In the genomic region with DNA sequence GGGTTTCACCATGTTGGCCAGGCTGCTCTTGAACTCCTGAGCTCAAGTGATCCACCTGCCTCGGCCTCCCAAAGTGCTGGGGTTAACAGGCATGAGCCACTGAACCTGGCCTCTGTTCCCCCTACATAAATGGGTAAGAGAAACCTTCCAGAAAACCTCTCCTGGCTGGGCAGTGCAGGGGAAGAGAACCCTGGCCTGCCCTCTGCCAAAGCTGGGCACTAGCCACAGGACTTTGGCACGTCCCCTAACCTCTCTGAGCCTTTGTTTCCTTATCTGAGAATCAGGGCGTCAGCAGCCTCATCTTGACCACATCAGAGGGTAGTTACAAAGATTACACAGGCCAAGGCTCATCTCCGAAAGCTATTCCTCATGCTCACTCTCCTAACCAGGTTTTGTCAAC, we compare ENCODE assay signal across 29 cellular contexts. TPM values are rescaled to one million over a fixed set of nuclear protein-coding genes. Genes with fewer than 3 reads are reported as not detected.
"Had no signal": no experiment of that assay in that cellular context is flagged by ENCODE, and none has a peak within 500 bp of the region (broad histone marks: within the 10 kb centered on the region; RNA-seq: fewer than 3 reads in every experiment).

No MANE protein-coding gene starts in this region.

- H3K4me3 Mint-ChIP-seq: mesothelial cell of epicardium had no signal

- H3K9me3 ChIP-seq: esophagus squamous epithelium, gastrocnemius medialis, heart right ventricle, left lung, lower lobe of right lung, mucosa of descending colon had no signal

- H3K4me1 ChIP-seq: gastrocnemius medialis, heart right ventricle, left lung, lower lobe of right lung had no signal

- H3K4me3 ChIP-seq: coronary artery, dorsolateral prefrontal cortex, gastrocnemius medialis, heart right ventricle, left lung, lower lobe of right lung, mucosa of descending colon had no signal

- H3K27ac Mint-ChIP-seq: mesothelial cell of epicardium had no signal

- ATAC-seq: esophagus mucosa, gastrocnemius medialis, heart right ventricle, left cardiac atrium, left lung, left ventricle myocardium superior, lower lobe of right lung, mucosa of descending colon had no signal

- H3K4me1 Mint-ChIP-seq: mesothelial cell of epicardium had no signal

- DNase-seq: dermis blood vessel endothelial cell; dorsolateral prefrontal cortex; effector CD4-positive, alpha-beta T cell; effector memory CD4-positive, alpha-beta T cell; erythroblast; esophagus squamous epithelium; foreskin fibroblast; foreskin melanocyte; gastrocnemius medialis; glutamatergic neuron; head of caudate nucleus; heart right ventricle; hippocampal formation; left cardiac atrium; left lung; left ventricle myocardium superior; lower lobe of right lung; mesenchymal stem cell; mucosa of descending colon had no signal

- H3K9me3 Mint-ChIP-seq: mesothelial cell of epicardium had no signal

- H3K36me3 ChIP-seq: esophagus squamous epithelium, gastrocnemius medialis, heart right ventricle, left lung, lower lobe of right lung had no signal

- H3K36me3 Mint-ChIP-seq: mesothelial cell of epicardium had no signal

- H3K27ac ChIP-seq: coronary artery, dorsolateral prefrontal cortex, epithelial cell of prostate, esophagus squamous epithelium, gastrocnemius medialis, heart right ventricle, left lung, lower lobe of right lung had no signal

RNA-seq across cellular contexts. Expression of gene SBSN, which starts 2.2 kb away (rescaled TPM):
- total RNA-seq: cerebellum, dermis blood vessel endothelial cell, endothelial cell of umbilical vein, gastrocnemius medialis, glomerular endothelial cell, heart right ventricle, kidney epithelial cell, left cardiac atrium, left ventricle myocardium superior, lower lobe of right lung, lung microvascular endothelial cell, mesenteric fat pad, mucosa of descending colon had no signal
- polyA plus RNA-seq: endothelial cell of umbilical vein had no signal

RNA-seq across cellular contexts. Expression of gene GAPDHS, which starts 7.4 kb away (rescaled TPM):
- total RNA-seq: cerebellum, dermis blood vessel endothelial cell, endothelial cell of umbilical vein, esophagus mucosa, esophagus squamous epithelium, gastrocnemius medialis, glomerular endothelial cell, heart right ventricle, kidney epithelial cell, left cardiac atrium, left lung, left ventricle myocardium superior, lower lobe of right lung, lung microvascular endothelial cell, mesenteric fat pad, mesothelial cell of epicardium, mucosa of descending colon had no signal
- polyA plus RNA-seq: endothelial cell of umbilical vein, heart right ventricle had no signal

RNA-seq across cellular contexts. Expression of gene DMKN, which starts 12.4 kb away (rescaled TPM):
- total RNA-seq: endothelial cell of umbilical vein, glomerular endothelial cell, lung microvascular endothelial cell had no signal
- polyA plus RNA-seq: endothelial cell of umbilical vein had no signal

RNA-seq across cellular contexts. Expression of gene KRTDAP, which starts 35.6 kb away (rescaled TPM):
- total RNA-seq: cerebellum, dermis blood vessel endothelial cell, endothelial cell of umbilical vein, gastrocnemius medialis, glomerular endothelial cell, heart right ventricle, kidney epithelial cell, left cardiac atrium, left lung, left ventricle myocardium superior, lung microvascular endothelial cell, mesenteric fat pad, mucosa of descending colon had no signal
- polyA plus RNA-seq: endothelial cell of umbilical vein, heart right ventricle had no signal
